In genomic region chr10:48765039-48765438, GRCh38 we compare ENCODE assay signal across 25 cellular contexts.
DNase-seq lines count a peak whose midpoint lies in the region; ATAC-seq and TF ChIP-seq lines count a peak whose summit lies in the region.
"Had no signal": no experiment of that assay in that cellular context is flagged by ENCODE, and none has a peak within 500 bp of the region (broad histone marks: within the 10 kb centered on the region; RNA-seq: fewer than 3 reads in every experiment).

No MANE protein-coding gene starts in this region.

- H3K4me3 ChIP-seq in MG63 (no peak overlapping the region), right atrium auricular region (no peak overlapping the region)
- H3K4me3 ChIP-seq: adrenal gland, coronary artery, pancreas had no signal

- peak; percentile 44 for TF ChIP-seq CTCF in GM13977 (IDR thresholded peaks at IDR 0.05; ENCODE audit: extremely low read depth, insufficient read depth, missing control alignments)
- no peak for TF ChIP-seq CTCF in right atrium auricular region (IDR thresholded peaks at IDR 0.05)

- H3K27me3 ChIP-seq in MG63: no peaks in the 10 kb centered on the region
- no peaks in the 10 kb centered on the region for H3K27me3 ChIP-seq in right atrium auricular region
- H3K27me3 ChIP-seq: adrenal gland, pancreas had no signal

- in situ Hi-C loops in GM13977 (cut with MboI; ENCODE audit: low pct_unique_long_range_greater_than_20kb, low sequenced_read_pairs, unreplicated experiment): no loop called here

- no peak overlapping the region for H3K27ac ChIP-seq in right atrium auricular region
- H3K27ac ChIP-seq: adrenal gland, coronary artery, HL-60, pancreas had no signal

- H3K36me3 ChIP-seq in MG63 (no peaks in the 10 kb centered on the region), right atrium auricular region (no peaks in the 10 kb centered on the region)
- H3K36me3 ChIP-seq: adrenal gland, pancreas had no signal

- DNase-seq in DMS53 treated with DMSO at 0.1 percent for 48 hours (lab: John Stamatoyannopoulos, UW; ENCODE audit: unreplicated experiment) (peak; percentile 9), GM13977 (ENCODE audit: low spot score) (no peak), SW480 (ENCODE audit: low spot score) (peak; percentile 8), MG63 (no peak), NOMO-1 (lab: John Stamatoyannopoulos, UW; ENCODE audit: unreplicated experiment in 2 of 2) (no peak), right atrium auricular region (ENCODE audit: low spot score) (no peak), SHP77 treated with DMSO at 0.1 percent for 48 hours (lab: John Stamatoyannopoulos, UW) (no peak)
- DNase-seq: activated CD4-positive, alpha-beta T cell treated with anti-CD3 and anti-CD28 coated beads, Interleukin-2, amount 50 U/mL, for 1 hour; activated CD8-positive, alpha-beta memory T cell treated with anti-CD3 and anti-CD28 coated beads, Interleukin-2, amount 50 U/mL, for 48 hours; activated gamma-delta T cell; adrenal gland; C1 segment of cervical spinal cord; glutamatergic neuron; H7; left colon; natural killer cell; NCI-H1694; NCI-H2171 treated with DMSO at 0.1 percent for 48 hours; pancreas; PC-3; SIG-M5 had no signal

- H3K4me1 ChIP-seq in right atrium auricular region: no peaks in the 10 kb centered on the region
- H3K4me1 ChIP-seq: adrenal gland, pancreas had no signal

- ATAC-seq in HG02798 (IDR thresholded peaks at IDR 0.05; ENCODE audit: poor library complexity, unreplicated experiment): peak; percentile 50
- ATAC-seq: left colon, natural killer cell, pancreas, PC-3, sciatic nerve had no signal

- H3K9me3 ChIP-seq in MG63 (no peaks in the 10 kb centered on the region), right atrium auricular region (no peaks in the 10 kb centered on the region)
- H3K9me3 ChIP-seq: adrenal gland, pancreas had no signal

Comparison
In these comparisons a context has a peak if more than half of its experiments do, and no peak if none do; other contexts are left out.
1. DNase-seq: peak in DMS53 treated with DMSO at 0.1 percent for 48 hours (single experiment) and SW480 (single experiment); none in GM13977 (single experiment), MG63 (single experiment), NOMO-1 (0 of 2), right atrium auricular region (single experiment) and SHP77 treated with DMSO at 0.1 percent for 48 hours (single experiment).